22 cellular contexts compared by ENCODE assay signal in genomic region chr11:110890995-110891394, GRCh38.
"Had no signal": no experiment of that assay in that cellular context is flagged by ENCODE, and none has a peak within 500 bp of the region (broad histone marks: within the 10 kb centered on the region; RNA-seq: fewer than 3 reads in every experiment).

No MANE protein-coding gene starts in this region.

- ATAC-seq: naive thymus-derived CD8-positive, alpha-beta T cell; pancreas; right cardiac atrium; stimulated activated effector memory CD8-positive, alpha-beta T cell treated with anti-CD3 and anti-CD28 coated beads, Interleukin-12 subunit alpha, Interleukin-12 subunit beta, amount 100 ng/mL, for 72 hours; upper lobe of right lung had no signal

- H3K27ac ChIP-seq: left ventricle myocardium inferior, pancreas, prostate gland, spleen, suprapubic skin, thoracic aorta, tibial artery, upper lobe of right lung had no signal

- H3K9me3 ChIP-seq: left ventricle myocardium inferior, pancreas, prostate gland, spleen, suprapubic skin, thoracic aorta, tibial artery, upper lobe of right lung had no signal

- H3K4me3 ChIP-seq: left ventricle myocardium inferior, lung, pancreas, prostate gland, skin epidermis, spleen, suprapubic skin, thoracic aorta, tibial artery, upper lobe of right lung had no signal

- H3K36me3 ChIP-seq: left ventricle myocardium inferior, pancreas, prostate gland, spleen, suprapubic skin, thoracic aorta, tibial artery, upper lobe of right lung had no signal

- H3K4me1 ChIP-seq: left ventricle myocardium inferior, pancreas, prostate gland, spleen, suprapubic skin, tibial artery, upper lobe of right lung had no signal

- DNase-seq: hippocampal formation; kidney; left ventricle myocardium inferior; midbrain; naive thymus-derived CD8-positive, alpha-beta T cell; nucleus accumbens; pancreas; posterior cingulate gyrus; retina; right cardiac atrium; spleen; stimulated activated CD4-positive, alpha-beta T cell treated with anti-CD3 and anti-CD28 coated beads, Interleukin-4, amount 100 ng/mL, for 24 hours; stimulated activated naive CD4-positive, alpha-beta T cell; tibial artery; trophoblast cell; upper lobe of right lung had no signal

- H3K27me3 ChIP-seq: pancreas, spleen, suprapubic skin, tibial artery, upper lobe of right lung had no signal
